8 cellular contexts compared by ENCODE assay signal in genomic region chr11:112025682-112026081, GRCh38. TPM values are rescaled to one million over a fixed set of nuclear protein-coding genes. Genes with fewer than 3 reads are reported as not detected.
DNase-seq lines count a peak whose midpoint lies in the region; ATAC-seq and TF ChIP-seq lines count a peak whose summit lies in the region.

No MANE protein-coding gene starts in this region.

- peak overlapping the region; percentile 93 for H3K9ac ChIP-seq in MM.1S (ENCODE audit: low read length)

- peak overlapping the region; percentile 100 for H3K4me3 Mint-ChIP-seq in central memory CD8-positive, alpha-beta T cell

- H3K4me2 ChIP-seq in MM.1S (ENCODE audit: low read depth, low read length): peak overlapping the region; percentile 74; the same call in 1 of the 2 replicates

- 1% methylated on average over 9 of the region's 9 CpGs for WGBS in thymus

- H3K36me3 ChIP-seq in MM.1S (replicated peaks; ENCODE audit: insufficient read depth, low read length) (0 out of 2 replicates have a peak, but pooled peaks cover 9% of the 10 kb centered on the region), thymus (ENCODE audit: control insufficient read depth, insufficient read depth) (peaks cover 17% of the 10 kb centered on the region)

- H3K4me1 ChIP-seq in MM.1S (ENCODE audit: low read length) (peaks cover 3% of the 10 kb centered on the region; the same call in 1 of the 2 replicates), thymus (ENCODE audit: control insufficient read depth, insufficient read depth, low read length) (no peaks in the 10 kb centered on the region)

- H3K27ac ChIP-seq in MM.1S (ENCODE audit: low read length): peak overlapping the region; percentile 81; the same call in 1 of the 2 replicates
- no peak overlapping the region for H3K27ac ChIP-seq in thymus (ENCODE audit: low read depth)

- peak overlapping the region; percentile 99 for H3K27ac Mint-ChIP-seq in central memory CD8-positive, alpha-beta T cell (ENCODE audit: low read depth)

- DNase-seq in 8988T: peak; percentile 28
- no peak for DNase-seq in GM12865 (ENCODE audit: low read depth)
- DNase-seq in MM.1S: peak; percentile 13
- no peak for DNase-seq in central memory CD8-positive, alpha-beta T cell (ENCODE audit: low spot score in 2 of 2)
- no peak for DNase-seq in left lobe of liver (ENCODE audit: low spot score)
- no peak for DNase-seq in HEK293T (ENCODE audit: extremely low spot score)

- no peaks in the 10 kb centered on the region for H3K27me3 ChIP-seq in MM.1S (replicated peaks; ENCODE audit: insufficient read depth, low read length)
- no peaks in the 10 kb centered on the region for H3K27me3 ChIP-seq in thymus (ENCODE audit: control insufficient read depth, insufficient read depth)

- POLR2A ChIA-PET in HEK293T (lab: Yijun Ruan, JAX): interaction anchor here (2.1 kb wide), 1 partner anchor 99 kb away, joined by 10 read pairs; no protein-coding TSS in a partner anchor

- TF ChIP-seq CTCF in GM12865 (IDR thresholded peaks at IDR 0.05; ENCODE audit: insufficient read depth, low read depth, low read length, missing control alignments) (no peak), MM.1S (IDR thresholded peaks at IDR 0.05; ENCODE audit: low read length) (no peak)

- H4K20me1 ChIP-seq in MM.1S (ENCODE audit: insufficient read depth, low read length): no peaks in the 10 kb centered on the region

- peaks cover 18% of the 10 kb centered on the region for H3K79me2 ChIP-seq in MM.1S (ENCODE audit: low read length)

- no peaks in the 10 kb centered on the region for H3K9me2 ChIP-seq in MM.1S (replicated peaks; ENCODE audit: insufficient read depth, low read length)

- no peak for ATAC-seq in central memory CD8-positive, alpha-beta T cell (replicated peaks; ENCODE audit: extremely low read depth, poor library complexity, severe bottlenecking)
- ATAC-seq in left lobe of liver (peak; percentile 27), HG03280 (IDR thresholded peaks at IDR 0.05; ENCODE audit: unreplicated experiment) (no peak)

- CTCF ChIA-PET in HEK293T (lab: Yijun Ruan, JAX): interaction anchor here (1.5 kb wide), 1 partner anchor 44 kb away, joined by 3 read pairs; no protein-coding TSS in a partner anchor

- H2AFZ ChIP-seq in MM.1S (ENCODE audit: low read length): peak overlapping the region; percentile 94

- no peaks in the 10 kb centered on the region for H3K27me3 Mint-ChIP-seq in central memory CD8-positive, alpha-beta T cell

- no peaks in the 10 kb centered on the region for H3K9me3 Mint-ChIP-seq in central memory CD8-positive, alpha-beta T cell

- peaks cover 26% of the 10 kb centered on the region for H3K4me1 Mint-ChIP-seq in central memory CD8-positive, alpha-beta T cell

- peaks cover 30% of the 10 kb centered on the region for H3K36me3 Mint-ChIP-seq in central memory CD8-positive, alpha-beta T cell (ENCODE audit: insufficient read depth)

- H3K4me3 ChIP-seq in GM12865 (ENCODE audit: low read depth, low read length): peak overlapping the region; percentile 76
- H3K4me3 ChIP-seq in MM.1S (ENCODE audit: low read length): peak overlapping the region; percentile 86
- peak overlapping the region; percentile 69 for H3K4me3 ChIP-seq in thymus (ENCODE audit: low read length)

- H3K9me3 ChIP-seq in MM.1S (replicated peaks; ENCODE audit: insufficient read depth, low read length) (no peaks in the 10 kb centered on the region), thymus (ENCODE audit: control insufficient read depth) (no peaks in the 10 kb centered on the region)

- peaks cover 10% of the 10 kb centered on the region for H3F3A ChIP-seq in MM.1S (ENCODE audit: insufficient read depth, low read length)

TF ChIP-seq in HEK293T, 16 proteins besides CTCF, POLR2A, EP300 and RAD21:
- no peak for TF ChIP-seq FOXA1 (IDR thresholded peaks at IDR 0.05)
- no peak for TF ChIP-seq PKNOX1 (IDR thresholded peaks at IDR 0.05)
- TF ChIP-seq HDGF (IDR thresholded peaks at IDR 0.05; ENCODE audit: borderline replicate concordance): no peak
- no peak for TF ChIP-seq L3MBTL2 (conservative IDR thresholded peaks at IDR 0.05)
- TF ChIP-seq FOXM1 (IDR thresholded peaks at IDR 0.05; ENCODE audit: borderline replicate concordance): no peak
- no peak for TF ChIP-seq FOXK2 (IDR thresholded peaks at IDR 0.05)
- TF ChIP-seq ZNF384 (IDR thresholded peaks at IDR 0.05): no peak
- TF ChIP-seq NFRKB (IDR thresholded peaks at IDR 0.05): no peak
- TF ChIP-seq ARNT (IDR thresholded peaks at IDR 0.05): no peak

RNA-seq across cellular contexts. Expression of gene DLAT, which starts 0.5 kb away (rescaled TPM):
- 9.3 TPM for total RNA-seq in left lobe of liver
- 13.3 TPM for polyA plus RNA-seq in thymus

RNA-seq across cellular contexts. Expression of gene PIH1D2, which starts 48.1 kb away (rescaled TPM):
- total RNA-seq in left lobe of liver: 0.91 TPM
- polyA plus RNA-seq in thymus: 1.4 TPM

RNA-seq across cellular contexts. Expression of gene NKAPD1, which starts 48.4 kb away (rescaled TPM):
- 5.6 TPM for total RNA-seq in left lobe of liver
- polyA plus RNA-seq in thymus: 23.3 TPM

Comparison
In these comparisons a context has a peak if more than half of its experiments do, and no peak if none do; other contexts are left out.
1. DNase-seq: peak in 8988T (single experiment) and MM.1S (single experiment); none in GM12865 (single experiment), central memory CD8-positive, alpha-beta T cell (0 of 2), left lobe of liver (single experiment) and HEK293T (single experiment).
2. Peak in every context shown above with its lines, with median percentiles within 50 percentile points of each other: H3K4me3 ChIP-seq.